9 cellular contexts compared by ENCODE assay signal in the genomic region with DNA sequence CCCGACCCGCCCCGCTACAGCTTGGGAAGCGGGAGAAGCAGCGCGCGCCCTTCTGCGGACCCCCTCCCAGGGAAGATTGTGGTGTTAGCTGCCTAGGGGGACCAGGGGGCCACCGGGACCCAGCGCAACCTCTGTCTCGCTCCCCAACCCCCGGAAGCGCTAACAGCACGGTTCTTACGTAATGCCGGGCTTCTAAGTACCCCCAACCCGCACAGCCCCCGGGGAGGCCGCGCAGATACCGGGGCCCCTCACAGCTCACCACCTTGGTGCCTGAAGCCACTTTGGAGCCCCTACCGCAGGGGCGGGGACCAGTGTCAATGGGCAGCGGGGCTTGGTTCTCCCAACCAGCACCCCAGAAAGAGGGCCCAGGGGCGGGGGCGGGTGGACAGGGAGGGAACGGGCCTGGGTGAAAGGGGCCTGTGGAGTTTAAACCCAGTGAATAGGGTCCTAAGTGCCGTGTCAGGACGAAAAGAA.
DNase-seq lines count a peak whose midpoint lies in the region; ATAC-seq lines count a peak whose summit lies in the region.
"Had no signal": no experiment of that assay in that cellular context is flagged by ENCODE, and none has a peak within 500 bp of the region (broad histone marks: within the 10 kb centered on the region; RNA-seq: fewer than 3 reads in every experiment).

No MANE protein-coding gene starts in this region.

- ATAC-seq in stimulated activated naive CD8-positive, alpha-beta T cell treated with anti-CD3 and anti-CD28 coated beads, Interleukin-15, Interleukin-2, amounts not matched to agents 100 U/mL and 50 U/mL, for 24 hours: no peak
- ATAC-seq in GM21737 (IDR thresholded peaks at IDR 0.05; ENCODE audit: unreplicated experiment): no peak
- no peak for ATAC-seq in GM18498 (IDR thresholded peaks at IDR 0.05; ENCODE audit: unreplicated experiment)

- peaks cover 26% of the 10 kb centered on the region for H3K27me3 Mint-ChIP-seq in stimulated activated naive CD8-positive, alpha-beta T cell treated with anti-CD3 and anti-CD28 coated beads, Interleukin-15, Interleukin-2, amounts not matched to agents 100 ng/mL and 50 ng/mL, for 24 hours

- peak overlapping the region; percentile 66 for H3K9ac ChIP-seq in mucosa of stomach (ENCODE audit: low read length)

- peak overlapping the region; percentile 19 for H3K4me3 ChIP-seq in mucosa of stomach (ENCODE audit: low read length)

- no peaks in the 10 kb centered on the region for H3K36me3 ChIP-seq in mucosa of stomach (ENCODE audit: control insufficient read depth, insufficient read depth, low read length)

- H3K27ac Mint-ChIP-seq in stimulated activated naive CD8-positive, alpha-beta T cell treated with anti-CD3 and anti-CD28 coated beads, Interleukin-15, Interleukin-2, amounts not matched to agents 100 ng/mL and 50 ng/mL, for 24 hours: no peak overlapping the region

- H3K9me3 ChIP-seq in mucosa of stomach (ENCODE audit: control insufficient read depth, low read length): no peaks in the 10 kb centered on the region

- H3K27me3 ChIP-seq in mucosa of stomach (ENCODE audit: control insufficient read depth, insufficient read depth, low read length): peaks cover 61% of the 10 kb centered on the region

- no peak for DNase-seq in stimulated activated naive CD8-positive, alpha-beta T cell treated with anti-CD3 and anti-CD28 coated beads, Interleukin-15, Interleukin-2, amounts not matched to agents 100 U/mL and 50 U/mL, for 24 hours
- peak; percentile 22 for DNase-seq in effector CD8-positive, alpha-beta T cell (lab: John Stamatoyannopoulos, UW)
- DNase-seq in NCI-H446 treated with DMSO at 0.1 percent for 48 hours (lab: John Stamatoyannopoulos, UW) (no peak), Ammon's horn (ENCODE audit: low spot score) (no peak)
- DNase-seq: GF-D8 had no signal

- H3K36me3 Mint-ChIP-seq in stimulated activated naive CD8-positive, alpha-beta T cell treated with anti-CD3 and anti-CD28 coated beads, Interleukin-15, Interleukin-2, amounts not matched to agents 100 ng/mL and 50 ng/mL, for 24 hours (ENCODE audit: low read depth): no peaks in the 10 kb centered on the region

- H3K9me3 Mint-ChIP-seq in stimulated activated naive CD8-positive, alpha-beta T cell treated with anti-CD3 and anti-CD28 coated beads, Interleukin-15, Interleukin-2, amounts not matched to agents 100 ng/mL and 50 ng/mL, for 24 hours: no peaks in the 10 kb centered on the region

- peaks cover 9% of the 10 kb centered on the region for H3K4me1 Mint-ChIP-seq in stimulated activated naive CD8-positive, alpha-beta T cell treated with anti-CD3 and anti-CD28 coated beads, Interleukin-15, Interleukin-2, amounts not matched to agents 100 ng/mL and 50 ng/mL, for 24 hours (ENCODE audit: low read depth)

- H3K4me1 ChIP-seq in mucosa of stomach (ENCODE audit: control insufficient read depth, insufficient read depth, low read length): peaks cover 30% of the 10 kb centered on the region

- peak overlapping the region; percentile 47 for H3K4me3 Mint-ChIP-seq in stimulated activated naive CD8-positive, alpha-beta T cell treated with anti-CD3 and anti-CD28 coated beads, Interleukin-15, Interleukin-2, amounts not matched to agents 100 ng/mL and 50 ng/mL, for 24 hours
